1 cellular context compared by ENCODE assay signal in genomic region chr19:11355160-11356073, GRCh38.
TF ChIP-seq lines count a peak whose summit lies in the region.

PLPPR2 (plus strand) TSS chr19:11355432; CDS start chr19:11357674, 2,242 bp downstream.

TF ChIP-seq in K562, 482 proteins besides CTCF, POLR2A, EP300 and RAD21 (continued from another document and continues in another):
- TF ChIP-seq TRIM25 (IDR thresholded peaks at IDR 0.05; ENCODE audit: borderline replicate concordance): peak; percentile 80; the same call in 1 of the 2 replicates
- TF ChIP-seq, protein P1, sequence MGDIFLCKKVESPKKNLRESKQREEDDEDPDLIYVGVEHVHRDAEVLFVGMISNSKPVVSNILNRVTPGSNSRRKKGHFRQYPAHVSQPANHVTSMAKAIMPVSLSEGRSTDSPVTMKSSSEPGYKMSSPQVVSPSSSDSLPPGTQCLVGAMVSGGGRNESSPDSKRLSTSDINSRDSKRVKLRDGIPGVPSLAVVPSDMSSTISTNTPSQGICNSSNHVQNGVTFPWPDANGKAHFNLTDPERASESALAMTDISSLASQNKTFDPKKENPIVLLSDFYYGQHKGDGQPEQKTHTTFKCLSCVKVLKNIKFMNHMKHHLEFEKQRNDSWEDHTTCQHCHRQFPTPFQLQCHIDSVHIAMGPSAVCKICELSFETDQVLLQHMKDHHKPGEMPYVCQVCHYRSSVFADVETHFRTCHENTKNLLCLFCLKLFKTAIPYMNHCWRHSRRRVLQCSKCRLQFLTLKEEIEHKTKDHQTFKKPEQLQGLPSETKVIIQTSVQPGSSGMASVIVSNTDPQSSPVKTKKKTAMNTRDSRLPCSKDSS (IDR thresholded peaks at IDR 0.05; ENCODE audit: low read depth, partially characterized antibody): no peak
- TF ChIP-seq PML (IDR thresholded peaks at IDR 0.05; ENCODE audit: low read length): no peak
- TF ChIP-seq, protein P2, sequence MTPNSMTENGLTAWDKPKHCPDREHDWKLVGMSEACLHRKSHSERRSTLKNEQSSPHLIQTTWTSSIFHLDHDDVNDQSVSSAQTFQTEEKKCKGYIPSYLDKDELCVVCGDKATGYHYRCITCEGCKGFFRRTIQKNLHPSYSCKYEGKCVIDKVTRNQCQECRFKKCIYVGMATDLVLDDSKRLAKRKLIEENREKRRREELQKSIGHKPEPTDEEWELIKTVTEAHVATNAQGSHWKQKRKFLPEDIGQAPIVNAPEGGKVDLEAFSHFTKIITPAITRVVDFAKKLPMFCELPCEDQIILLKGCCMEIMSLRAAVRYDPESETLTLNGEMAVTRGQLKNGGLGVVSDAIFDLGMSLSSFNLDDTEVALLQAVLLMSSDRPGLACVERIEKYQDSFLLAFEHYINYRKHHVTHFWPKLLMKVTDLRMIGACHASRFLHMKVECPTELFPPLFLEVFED (CRISPR knock-in tag; conservative IDR thresholded peaks at IDR 0.05): 0 out of 2 replicates have a peak, but pooled peaks have one; percentile 56
- no peak for TF ChIP-seq PPARD (CRISPR knock-in tag; IDR thresholded peaks at IDR 0.05)
- TF ChIP-seq SMAD1 (IDR thresholded peaks at IDR 0.05; ENCODE audit: low read depth, low read length, partially characterized antibody): no peak
- peak; percentile 54 for TF ChIP-seq ARID1B (IDR thresholded peaks at IDR 0.05)
- TF ChIP-seq, protein P3, sequence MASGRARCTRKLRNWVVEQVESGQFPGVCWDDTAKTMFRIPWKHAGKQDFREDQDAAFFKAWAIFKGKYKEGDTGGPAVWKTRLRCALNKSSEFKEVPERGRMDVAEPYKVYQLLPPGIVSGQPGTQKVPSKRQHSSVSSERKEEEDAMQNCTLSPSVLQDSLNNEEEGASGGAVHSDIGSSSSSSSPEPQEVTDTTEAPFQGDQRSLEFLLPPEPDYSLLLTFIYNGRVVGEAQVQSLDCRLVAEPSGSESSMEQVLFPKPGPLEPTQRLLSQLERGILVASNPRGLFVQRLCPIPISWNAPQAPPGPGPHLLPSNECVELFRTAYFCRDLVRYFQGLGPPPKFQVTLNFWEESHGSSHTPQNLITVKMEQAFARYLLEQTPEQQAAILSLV (tag; IDR thresholded peaks at IDR 0.05): no peak
- TF ChIP-seq, protein P4, sequence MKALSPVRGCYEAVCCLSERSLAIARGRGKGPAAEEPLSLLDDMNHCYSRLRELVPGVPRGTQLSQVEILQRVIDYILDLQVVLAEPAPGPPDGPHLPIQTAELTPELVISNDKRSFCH (CRISPR knock-in tag; IDR thresholded peaks at IDR 0.05): no peak
- TF ChIP-seq, protein P4 (tag; IDR thresholded peaks at IDR 0.05): peak; percentile 32; the same call in 1 of the 2 replicates
- TF ChIP-seq HDAC1 (IDR thresholded peaks at IDR 0.05): peak in 1 of 2 experiments; percentile 69; a peak in 1 of 4 replicates
- 0 out of 2 replicates have a peak, but pooled peaks have one; percentile 49 for TF ChIP-seq ETS1 (conservative IDR thresholded peaks at IDR 0.05; ENCODE audit: control insufficient read depth, low read depth, low read length)
- TF ChIP-seq, protein P5, sequence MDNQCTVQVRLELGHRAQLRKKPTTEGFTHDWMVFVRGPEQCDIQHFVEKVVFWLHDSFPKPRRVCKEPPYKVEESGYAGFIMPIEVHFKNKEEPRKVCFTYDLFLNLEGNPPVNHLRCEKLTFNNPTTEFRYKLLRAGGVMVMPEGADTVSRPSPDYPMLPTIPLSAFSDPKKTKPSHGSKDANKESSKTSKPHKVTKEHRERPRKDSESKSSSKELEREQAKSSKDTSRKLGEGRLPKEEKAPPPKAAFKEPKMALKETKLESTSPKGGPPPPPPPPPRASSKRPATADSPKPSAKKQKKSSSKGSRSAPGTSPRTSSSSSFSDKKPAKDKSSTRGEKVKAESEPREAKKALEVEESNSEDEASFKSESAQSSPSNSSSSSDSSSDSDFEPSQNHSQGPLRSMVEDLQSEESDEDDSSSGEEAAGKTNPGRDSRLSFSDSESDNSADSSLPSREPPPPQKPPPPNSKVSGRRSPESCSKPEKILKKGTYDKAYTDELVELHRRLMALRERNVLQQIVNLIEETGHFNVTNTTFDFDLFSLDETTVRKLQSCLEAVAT (IDR thresholded peaks at IDR 0.05): peak; percentile 68 to 83; a peak in 3 of 4 replicates
- TF ChIP-seq ZNF668 (CRISPR knock-in tag; IDR thresholded peaks at IDR 0.05): no peak
- TF ChIP-seq CLOCK (CRISPR knock-in tag; IDR thresholded peaks at IDR 0.05; ENCODE audit: borderline replicate concordance): no peak
- TF ChIP-seq SMARCA4 (IDR thresholded peaks at IDR 0.05): 0 out of 2 replicates have a peak, but pooled peaks have one; percentile 52
- TF ChIP-seq HOMEZ (CRISPR knock-in tag; IDR thresholded peaks at IDR 0.05): no peak
- TF ChIP-seq CXXC5 (CRISPR knock-in tag; IDR thresholded peaks at IDR 0.05): peak; percentile 52; the same call in 1 of the 2 replicates
- TF ChIP-seq ZEB2 (IDR thresholded peaks at IDR 0.05): no peak
- no peak for TF ChIP-seq DNMT1 (IDR thresholded peaks at IDR 0.05)
- TF ChIP-seq, protein P6, sequence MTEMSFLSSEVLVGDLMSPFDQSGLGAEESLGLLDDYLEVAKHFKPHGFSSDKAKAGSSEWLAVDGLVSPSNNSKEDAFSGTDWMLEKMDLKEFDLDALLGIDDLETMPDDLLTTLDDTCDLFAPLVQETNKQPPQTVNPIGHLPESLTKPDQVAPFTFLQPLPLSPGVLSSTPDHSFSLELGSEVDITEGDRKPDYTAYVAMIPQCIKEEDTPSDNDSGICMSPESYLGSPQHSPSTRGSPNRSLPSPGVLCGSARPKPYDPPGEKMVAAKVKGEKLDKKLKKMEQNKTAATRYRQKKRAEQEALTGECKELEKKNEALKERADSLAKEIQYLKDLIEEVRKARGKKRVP (CRISPR knock-in tag; IDR thresholded peaks at IDR 0.05): no peak
- TF ChIP-seq GTF2B (IDR thresholded peaks at IDR 0.05; ENCODE audit: extremely low read depth, insufficient read length): no peak
- TF ChIP-seq NFIC (IDR thresholded peaks at IDR 0.05): peak; percentile 18; the same call in 1 of the 2 replicates
- peak; percentile 45; the same call in 1 of the 2 replicates for TF ChIP-seq L3MBTL2 (IDR thresholded peaks at IDR 0.05)
- no peak for TF ChIP-seq PHF21A (IDR thresholded peaks at IDR 0.05; ENCODE audit: borderline replicate concordance, low read depth)
- 0 out of 4 replicates have a peak, but pooled peaks of 1 of the 2 experiments have one; percentile 10 for TF ChIP-seq FOXA3 (CRISPR knock-in tag; conservative IDR thresholded peaks at IDR 0.05 in 1 of 2, IDR thresholded peaks at IDR 0.05 in 1 of 2)
- peak; percentile 72 for TF ChIP-seq HMGN3 (IDR thresholded peaks at IDR 0.05; ENCODE audit: borderline replicate concordance, extremely low read depth, insufficient read length, low read depth, low read length)
- no peak for TF ChIP-seq TEAD1 (CRISPR knock-in tag; IDR thresholded peaks at IDR 0.05)
- TF ChIP-seq, protein P7, sequence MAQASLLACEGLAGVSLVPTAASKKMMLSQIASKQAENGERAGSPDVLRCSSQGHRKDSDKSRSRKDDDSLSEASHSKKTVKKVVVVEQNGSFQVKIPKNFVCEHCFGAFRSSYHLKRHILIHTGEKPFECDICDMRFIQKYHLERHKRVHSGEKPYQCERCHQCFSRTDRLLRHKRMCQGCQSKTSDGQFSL (CRISPR knock-in tag; IDR thresholded peaks at IDR 0.05): 0 out of 2 replicates have a peak, but pooled peaks have one; percentile 42
- TF ChIP-seq, protein P7 (tag; IDR thresholded peaks at IDR 0.05): no peak
- TF ChIP-seq SUPT5H (IDR thresholded peaks at IDR 0.05): 0 out of 2 replicates have a peak, but pooled peaks have one; percentile 42
- no peak for TF ChIP-seq CBFA2T3 (IDR thresholded peaks at IDR 0.05)
- TF ChIP-seq RFX5 (IDR thresholded peaks at IDR 0.05; ENCODE audit: low read depth, low read length): no peak
- TF ChIP-seq SRSF3 (IDR thresholded peaks at IDR 0.05; ENCODE audit: insufficient read depth, low read length): no peak
- no peak for TF ChIP-seq ZBTB2 (IDR thresholded peaks at IDR 0.05)
- TF ChIP-seq CBFB (CRISPR knock-in tag; IDR thresholded peaks at IDR 0.05): peak; percentile 51; the same call in 1 of the 2 replicates
- TF ChIP-seq, protein P8, sequence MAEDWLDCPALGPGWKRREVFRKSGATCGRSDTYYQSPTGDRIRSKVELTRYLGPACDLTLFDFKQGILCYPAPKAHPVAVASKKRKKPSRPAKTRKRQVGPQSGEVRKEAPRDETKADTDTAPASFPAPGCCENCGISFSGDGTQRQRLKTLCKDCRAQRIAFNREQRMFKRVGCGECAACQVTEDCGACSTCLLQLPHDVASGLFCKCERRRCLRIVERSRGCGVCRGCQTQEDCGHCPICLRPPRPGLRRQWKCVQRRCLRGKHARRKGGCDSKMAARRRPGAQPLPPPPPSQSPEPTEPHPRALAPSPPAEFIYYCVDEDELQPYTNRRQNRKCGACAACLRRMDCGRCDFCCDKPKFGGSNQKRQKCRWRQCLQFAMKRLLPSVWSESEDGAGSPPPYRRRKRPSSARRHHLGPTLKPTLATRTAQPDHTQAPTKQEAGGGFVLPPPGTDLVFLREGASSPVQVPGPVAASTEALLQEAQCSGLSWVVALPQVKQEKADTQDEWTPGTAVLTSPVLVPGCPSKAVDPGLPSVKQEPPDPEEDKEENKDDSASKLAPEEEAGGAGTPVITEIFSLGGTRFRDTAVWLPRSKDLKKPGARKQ (CRISPR knock-in tag; IDR thresholded peaks at IDR 0.05): no peak
- 0 out of 2 replicates have a peak, but pooled peaks have one; percentile 65 for TF ChIP-seq ELF4 (CRISPR knock-in tag; IDR thresholded peaks at IDR 0.05)
- TF ChIP-seq NCOA4 (IDR thresholded peaks at IDR 0.05; ENCODE audit: partially characterized antibody): peak; percentile 22
- no peak for TF ChIP-seq TAF1 (IDR thresholded peaks at IDR 0.05; ENCODE audit: control insufficient read depth, extremely low read depth, insufficient read depth, low read length, severe bottlenecking)
